Comparison of ENCODE assay signal across 1 cellular context in genomic region chr12:109951751-109952150, GRCh38.
A peak's percentile ranks its signal among the peaks of the same experiment; 100 is the strongest.
TF ChIP-seq lines count a peak whose summit lies in the region.

No MANE protein-coding gene starts in this region.

TF ChIP-seq in HCT116, 20 proteins besides CTCF, POLR2A, EP300 and RAD21:
- TF ChIP-seq REST (IDR thresholded peaks at IDR 0.05; ENCODE audit: low read depth) (no peak), SRF (IDR thresholded peaks at IDR 0.05; ENCODE audit: low read depth) (peak; percentile 24; the same call in 1 of the 2 replicates), EGR1 (IDR thresholded peaks at IDR 0.05; ENCODE audit: low read depth) (peak; percentile 87), JUND (IDR thresholded peaks at IDR 0.05) (peak; percentile 92), ELF1 (IDR thresholded peaks at IDR 0.05; ENCODE audit: borderline replicate concordance, low read depth) (no peak), SP1 (IDR thresholded peaks at IDR 0.05; ENCODE audit: low read depth) (peak; percentile 85), POLR2AphosphoS5 (IDR thresholded peaks at IDR 0.05; ENCODE audit: low read depth, low read length) (peak; percentile 54; the same call in 1 of the 2 replicates), FOSL1 (IDR thresholded peaks at IDR 0.05; ENCODE audit: low read depth) (peak; percentile 84), YY1 (IDR thresholded peaks at IDR 0.05; ENCODE audit: extremely low read depth, insufficient replicate concordance, low read depth, low read length) (peak; percentile 14), ATF3 (IDR thresholded peaks at IDR 0.05) (no peak; the same call in 1 of the 2 replicates), CEBPB (IDR thresholded peaks at IDR 0.05; ENCODE audit: low read depth) (peak; percentile 36; the same call in 1 of the 2 replicates), SIN3A (IDR thresholded peaks at IDR 0.05; ENCODE audit: low read depth) (peak; percentile 61; the same call in 1 of the 2 replicates), MAX (IDR thresholded peaks at IDR 0.05) (peak; percentile 83), EZH2 (IDR thresholded peaks at IDR 0.05) (no peak), CBX3 (IDR thresholded peaks at IDR 0.05; ENCODE audit: low read depth) (peak; percentile 79)
TF ChIP-seq in HCT116: peak in this region for 11.
